ENCODE assay signal across 8 cellular contexts in the genomic region with DNA sequence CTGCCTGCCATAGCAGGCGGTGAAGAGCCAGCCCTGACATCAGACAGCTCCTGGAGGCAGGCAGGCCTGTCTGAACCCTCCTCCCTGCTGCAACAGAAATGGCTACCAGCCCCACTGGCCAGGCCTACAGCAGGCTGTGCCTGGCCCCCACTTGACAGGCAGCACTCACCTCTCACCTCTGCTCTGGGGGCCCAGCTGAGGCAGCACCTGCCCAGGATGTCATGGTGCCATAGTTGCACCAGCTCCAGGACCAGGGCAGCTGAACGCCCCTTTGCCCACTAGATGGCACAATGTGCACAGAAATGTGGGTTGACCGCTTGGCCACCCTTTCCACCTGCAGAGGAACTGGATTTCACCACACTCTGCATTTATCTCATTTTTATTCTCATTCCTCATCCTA. TPM values are rescaled to one million over a fixed set of nuclear protein-coding genes. Genes with fewer than 3 reads are reported as not detected.
DNase-seq lines count a peak whose midpoint lies in the region; ATAC-seq and TF ChIP-seq lines count a peak whose summit lies in the region.

No MANE protein-coding gene starts in this region.

- H3K18ac ChIP-seq in trophoblast cell (ENCODE audit: low read length), result no peak overlapping the region

- peaks cover 3% of the 10 kb centered on the region; the same call in 1 of the 2 replicates for H3K9me3 ChIP-seq in SJSA1 (replicated peaks)
- H3K9me3 ChIP-seq in trophoblast cell (ENCODE audit: insufficient read depth, low read depth, low read length), result no peaks in the 10 kb centered on the region
- H3K9me3 ChIP-seq in upper lobe of left lung, result no peaks in the 10 kb centered on the region

- no peak overlapping the region for H4K12ac ChIP-seq in trophoblast cell (ENCODE audit: low read depth, low read length)

- H2AFZ ChIP-seq in trophoblast cell (ENCODE audit: insufficient read depth, low read length, poor library complexity), result no peak overlapping the region

- no peak for TF ChIP-seq POLR2A in upper lobe of left lung (IDR thresholded peaks at IDR 0.05)

- H3K23ac ChIP-seq in trophoblast cell (ENCODE audit: low read length), result no peak overlapping the region

- H3K4ac ChIP-seq in trophoblast cell (ENCODE audit: low read depth, low read length), result no peak overlapping the region

- H3K4me3 ChIP-seq in GM12875 (ENCODE audit: low read depth, low read length) (no peak overlapping the region), SJSA1 (no peak overlapping the region), trophoblast cell (ENCODE audit: low read depth, low read length) (no peak overlapping the region), upper lobe of left lung (no peak overlapping the region)

- H2BK5ac ChIP-seq in trophoblast cell (ENCODE audit: low read depth, low read length, poor library complexity), result no peak overlapping the region

- no peaks in the 10 kb centered on the region for H3K27me3 ChIP-seq in SJSA1 (replicated peaks)
- no peaks in the 10 kb centered on the region for H3K27me3 ChIP-seq in trophoblast cell (ENCODE audit: insufficient read depth, low read length)
- no peaks in the 10 kb centered on the region for H3K27me3 ChIP-seq in upper lobe of left lung

- WGBS in trophoblast cell (ENCODE audit: extremely low coverage, insufficient coverage, insufficient read length), result no CpG with 5 or more reads among the region's 3 CpGs
- WGBS in upper lobe of left lung, 2 donors, result 34 to 43% methylated on average over 3 of the region's 3 CpGs

- H3K4me2 ChIP-seq in trophoblast cell (ENCODE audit: low read length), result no peak overlapping the region

- no peak overlapping the region for H4K91ac ChIP-seq in trophoblast cell (ENCODE audit: low read depth, low read length)

- TF ChIP-seq CTCF in 22Rv1 (IDR thresholded peaks at IDR 0.05) (peak; percentile 71), GM12875 (IDR thresholded peaks at IDR 0.05; ENCODE audit: borderline replicate concordance, insufficient read depth, low read depth, low read length) (peak; percentile 80), upper lobe of left lung (IDR thresholded peaks at IDR 0.05) (peak; percentile 63 to 91 (median 86))

- no peak overlapping the region for H3K14ac ChIP-seq in trophoblast cell (ENCODE audit: low read length)

- ATAC-seq in upper lobe of left lung (ENCODE audit: low FRiP score in 2 of 2), result peak; percentile 82 to 86

- H3K36me3 ChIP-seq in SJSA1 (peaks cover 13% of the 10 kb centered on the region), trophoblast cell (ENCODE audit: control insufficient read depth in 1 of 2, insufficient read depth in 2 of 2, low read length in 2 of 2) (peaks cover 2 to 14% of the 10 kb centered on the region in 2 experiments), upper lobe of left lung (peaks cover 0 to 5% (median 2%) of the 10 kb centered on the region in 4 donors)

- H2AK5ac ChIP-seq in trophoblast cell (ENCODE audit: low read length), result no peak overlapping the region

- TF ChIP-seq EP300 in upper lobe of left lung (IDR thresholded peaks at IDR 0.05), result no peak

- no peak overlapping the region for H2BK12ac ChIP-seq in trophoblast cell (ENCODE audit: low read length)

- H3K27ac ChIP-seq in 22Rv1, result no peak overlapping the region
- no peak overlapping the region for H3K27ac ChIP-seq in SJSA1
- no peak overlapping the region for H3K27ac ChIP-seq in trophoblast cell (ENCODE audit: low read depth, low read length)
- H3K27ac ChIP-seq in upper lobe of left lung, result no peak overlapping the region

- DNase-seq in Kasumi-1 (lab: John Stamatoyannopoulos, UW) (peak; percentile 43 to 57), SJSA1 (ENCODE audit: low read depth in 1 of 2, low spot score in 2 of 2) (peak; percentile 38 to 67), foreskin melanocyte (peak; percentile 35), trophoblast cell (peak; percentile 76 to 93), upper lobe of left lung (peak in 1 of 2 donors; percentile 81)
- DNase-seq in activated effector memory CD4-positive, alpha-beta T cell treated with Interleukin-2 at 50 U/mL for 16 hours, result peak; percentile 55

- H3K79me2 ChIP-seq in trophoblast cell (ENCODE audit: control insufficient read depth, insufficient read depth, low read length, poor library complexity), result no peaks in the 10 kb centered on the region

- no peaks in the 10 kb centered on the region for H3K79me1 ChIP-seq in trophoblast cell (ENCODE audit: low read length)

- H3K4me1 ChIP-seq in SJSA1 (replicated peaks) (no peaks in the 10 kb centered on the region), trophoblast cell (ENCODE audit: control insufficient read depth in 1 of 2, insufficient read depth in 2 of 2, low read length in 2 of 2) (no peaks in the 10 kb centered on the region), upper lobe of left lung (peaks cover 0 to 12% (median 5%) of the 10 kb centered on the region in 4 donors)

- H4K8ac ChIP-seq in trophoblast cell (ENCODE audit: low read depth, low read length), result no peak overlapping the region

- H3K9ac ChIP-seq in trophoblast cell (ENCODE audit: low read length), result no peak overlapping the region

- no peak overlapping the region for H2BK120ac ChIP-seq in trophoblast cell (ENCODE audit: insufficient read depth, low read length, poor library complexity)

RNA-seq across cellular contexts. Expression of a gene that starts 30.6 kb away (rescaled TPM):
- 67.0 and 69.4 TPM in 2 replicates for total RNA-seq in SJSA1 (2014; rRNA removed; shearing (Covaris generic))
- polyA plus RNA-seq in trophoblast cell (2013), result 79.2 and 82.1 TPM in 2 replicates
- total RNA-seq in upper lobe of left lung, result 100 to 1,000 TPM in 3 of 6 donors, 10 to 100 TPM in 3; 89.1 to 164 (median 97.7) TPM

RNA-seq across cellular contexts. Expression of a gene that starts 30.7 kb away (rescaled TPM):
- 7.1 and 12.7 TPM in 2 replicates for total RNA-seq in SJSA1 (2014; rRNA removed; shearing (Covaris generic))
- polyA plus RNA-seq in trophoblast cell (2013), result 36.4 and 36.9 TPM in 2 replicates
- 100 to 1,000 TPM in 4 of 6 donors, 10 to 100 TPM in 2; 89.8 to 198 (median 128) TPM for total RNA-seq in upper lobe of left lung
